ENCODE assay signal across 8 cellular contexts in genomic region chr12:127145543-127145928, GRCh38.
A peak's percentile ranks its signal among the peaks of the same experiment; 100 is the strongest.
DNase-seq lines count a peak whose midpoint lies in the region; ATAC-seq and TF ChIP-seq lines count a peak whose summit lies in the region.

No MANE protein-coding gene starts in this region.

- H2AFZ ChIP-seq in parathyroid adenoma, result peak overlapping the region; percentile 99

- no peaks in the 10 kb centered on the region for H3K79me2 ChIP-seq in parathyroid adenoma

- H3K36me3 ChIP-seq in CD4-positive, CD25-positive, alpha-beta regulatory T cell (ENCODE audit: control insufficient read depth, insufficient read depth, low read length), result no peaks in the 10 kb centered on the region
- H3K36me3 ChIP-seq in RWPE2 (ENCODE audit: low read depth), result no peaks in the 10 kb centered on the region
- no peaks in the 10 kb centered on the region for H3K36me3 ChIP-seq in parathyroid adenoma (ENCODE audit: control insufficient read depth, insufficient read depth, low read length)

- H3K27ac ChIP-seq in CD4-positive, CD25-positive, alpha-beta regulatory T cell (ENCODE audit: insufficient read depth, low read length, poor library complexity, severe bottlenecking), result no peak overlapping the region
- H3K27ac ChIP-seq in RWPE2 (ENCODE audit: poor library complexity, severe bottlenecking), result no peak overlapping the region
- no peak overlapping the region for H3K27ac ChIP-seq in parathyroid adenoma

- peak overlapping the region in 3 of 4 donors; percentile 70 to 83 (median 75) for H3K4me3 Mint-ChIP-seq in CD4-positive, CD25-positive, alpha-beta regulatory T cell

- peaks cover 0 to 10% (median 2%) of the 10 kb centered on the region in 4 donors for H3K4me1 Mint-ChIP-seq in CD4-positive, CD25-positive, alpha-beta regulatory T cell

- peak overlapping the region; percentile 94 for H3K4me2 ChIP-seq in parathyroid adenoma (ENCODE audit: low read length)

- TF ChIP-seq CTCF in RWPE2 (IDR thresholded peaks at IDR 0.05; ENCODE audit: poor library complexity, severe bottlenecking) (no peak), epithelial cell of esophagus (IDR thresholded peaks at IDR 0.05; ENCODE audit: insufficient read depth, low read depth, low read length, missing control alignments) (no peak), parathyroid adenoma (IDR thresholded peaks at IDR 0.05) (no peak)

- no peak overlapping the region for H3K4me3 ChIP-seq in CD4-positive, CD25-positive, alpha-beta regulatory T cell (ENCODE audit: low read depth, low read length)
- H3K4me3 ChIP-seq in RWPE2 (ENCODE audit: severe bottlenecking), result peak overlapping the region; percentile 41
- peak overlapping the region; percentile 58 for H3K4me3 ChIP-seq in epithelial cell of esophagus (ENCODE audit: low read length)
- peak overlapping the region; percentile 75 for H3K4me3 ChIP-seq in parathyroid adenoma (ENCODE audit: low read depth, low read length)

- H3K27me3 ChIP-seq in CD4-positive, CD25-positive, alpha-beta regulatory T cell (ENCODE audit: control insufficient read depth, insufficient read depth, low read length), result no peaks in the 10 kb centered on the region
- no peaks in the 10 kb centered on the region for H3K27me3 ChIP-seq in RWPE2 (ENCODE audit: insufficient read depth, poor library complexity, severe bottlenecking)
- no peaks in the 10 kb centered on the region for H3K27me3 ChIP-seq in parathyroid adenoma (ENCODE audit: control insufficient read depth, insufficient read depth, low read length)

- no peak for ATAC-seq in CD4-positive, CD25-positive, alpha-beta regulatory T cell (ENCODE audit: low read depth in 2 of 2)
- ATAC-seq in RWPE2 (ENCODE audit: low read depth), result no peak
- no peak for ATAC-seq in HG03520 (IDR thresholded peaks at IDR 0.05; ENCODE audit: unreplicated experiment)
- no peak for ATAC-seq in GM19397 (IDR thresholded peaks at IDR 0.05; ENCODE audit: unreplicated experiment)

- no peaks in the 10 kb centered on the region for H3K36me3 Mint-ChIP-seq in CD4-positive, CD25-positive, alpha-beta regulatory T cell

- no peak for DNase-seq in CD4-positive, CD25-positive, alpha-beta regulatory T cell
- DNase-seq in RWPE2 (ENCODE audit: low spot score) (no peak), epithelial cell of esophagus (ENCODE audit: low read depth) (no peak), DMS114 treated with DMSO at 0.1 percent for 48 hours (lab: John Stamatoyannopoulos, UW; ENCODE audit: unreplicated experiment) (no peak)
- no peak for DNase-seq in activated CD4-positive, CD25-positive, alpha-beta regulatory T cell treated with anti-CD3 and anti-CD28 coated beads, Interleukin-2, amount 50 U/mL, for 72 hours

- no peak overlapping the region for H3K27ac Mint-ChIP-seq in CD4-positive, CD25-positive, alpha-beta regulatory T cell

- H3K9me3 Mint-ChIP-seq in CD4-positive, CD25-positive, alpha-beta regulatory T cell, result peaks cover 0 to 9% (median 3%) of the 10 kb centered on the region in 7 donors

- no peak overlapping the region for H3K9ac ChIP-seq in parathyroid adenoma

- H3K4me1 ChIP-seq in CD4-positive, CD25-positive, alpha-beta regulatory T cell (ENCODE audit: control insufficient read depth, insufficient read depth, low read length, poor library complexity, severe bottlenecking), result no peaks in the 10 kb centered on the region
- H3K4me1 ChIP-seq in RWPE2 (ENCODE audit: insufficient read depth, poor library complexity, severe bottlenecking) (peaks cover 4% of the 10 kb centered on the region), parathyroid adenoma (no peaks in the 10 kb centered on the region)

- H3K27me3 Mint-ChIP-seq in CD4-positive, CD25-positive, alpha-beta regulatory T cell, result peaks cover 11% of the 10 kb centered on the region

- H3K9me3 ChIP-seq in CD4-positive, CD25-positive, alpha-beta regulatory T cell (ENCODE audit: control insufficient read depth in 2 of 2, low read length in 2 of 2), result no peaks in the 10 kb centered on the region
- H3K9me3 ChIP-seq in RWPE2 (ENCODE audit: severe bottlenecking) (no peaks in the 10 kb centered on the region), parathyroid adenoma (ENCODE audit: control insufficient read depth, low read length) (no peaks in the 10 kb centered on the region)
